Comparison of ENCODE assay signal across 7 cellular contexts in the genomic region with DNA sequence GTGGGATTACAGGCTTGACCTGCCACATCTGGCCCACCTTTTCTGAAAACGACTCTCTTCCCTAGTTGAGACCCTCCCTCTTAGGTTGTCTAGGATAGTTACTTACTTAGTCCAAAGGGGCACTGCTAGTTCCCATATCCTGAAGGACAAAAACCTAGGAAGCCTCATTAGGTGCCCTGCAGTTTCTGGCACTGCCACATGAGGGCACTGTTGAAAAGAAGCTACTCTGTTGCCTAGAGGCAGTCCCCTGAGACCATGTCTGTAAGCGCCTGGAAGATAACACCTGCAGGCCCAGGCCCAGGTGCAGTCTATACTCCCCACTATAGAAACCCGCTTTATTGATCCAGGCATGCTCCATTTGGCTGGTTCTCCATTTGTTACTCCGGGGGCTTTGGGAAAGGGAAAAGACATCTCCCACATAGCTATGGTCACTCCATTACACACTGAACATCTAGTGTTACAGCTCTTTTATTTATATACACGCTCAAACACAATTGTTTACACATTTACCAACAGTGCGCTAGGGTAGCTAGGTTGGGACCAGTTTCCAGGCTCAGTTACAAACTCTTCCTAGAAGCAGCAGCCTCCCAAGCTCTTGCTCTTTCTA.
DNase-seq lines count a peak whose midpoint lies in the region; ATAC-seq and TF ChIP-seq lines count a peak whose summit lies in the region.

No MANE protein-coding gene starts in this region.

- no peaks in the 10 kb centered on the region for H3K9me2 ChIP-seq in Karpas-422 (replicated peaks; ENCODE audit: insufficient read depth, low read length)

- H3K4me1 ChIP-seq in Karpas-422 (ENCODE audit: low read length) = 0 out of 2 replicates have a peak, but pooled peaks cover 5% of the 10 kb centered on the region
- peaks cover 31% of the 10 kb centered on the region for H3K4me1 ChIP-seq in left ventricle myocardium inferior
- no peaks in the 10 kb centered on the region for H3K4me1 ChIP-seq in uterus

- ATAC-seq in HG02759 (IDR thresholded peaks at IDR 0.05; ENCODE audit: unreplicated experiment) = no peak
- ATAC-seq in GM18858 (IDR thresholded peaks at IDR 0.05; ENCODE audit: unreplicated experiment) = no peak

- no peaks in the 10 kb centered on the region for H4K20me1 ChIP-seq in Karpas-422 (ENCODE audit: insufficient read depth, low read depth, low read length)

- no peaks in the 10 kb centered on the region for H3K9me3 ChIP-seq in Karpas-422 (ENCODE audit: low read length)
- no peaks in the 10 kb centered on the region for H3K9me3 ChIP-seq in left ventricle myocardium inferior (replicated peaks)
- H3K9me3 ChIP-seq in uterus = no peaks in the 10 kb centered on the region

- H3K36me3 ChIP-seq in Karpas-422 (ENCODE audit: insufficient read depth, low read length) (no peaks in the 10 kb centered on the region), left ventricle myocardium inferior (no peaks in the 10 kb centered on the region), uterus (no peaks in the 10 kb centered on the region)

- no peaks in the 10 kb centered on the region for H3K79me2 ChIP-seq in Karpas-422 (ENCODE audit: low read length)

- no peaks in the 10 kb centered on the region for H3K27me3 ChIP-seq in Karpas-422 (ENCODE audit: low read length)
- no peaks in the 10 kb centered on the region for H3K27me3 ChIP-seq in left ventricle myocardium inferior (ENCODE audit: low read depth)
- H3K27me3 ChIP-seq in uterus = no peaks in the 10 kb centered on the region

- no peak for TF ChIP-seq POLR2A in uterus (IDR thresholded peaks at IDR 0.05)

- H2AFZ ChIP-seq in Karpas-422 (ENCODE audit: low read length) = no peak overlapping the region

- DNase-seq in ELF-1 (ENCODE audit: low read depth, low spot score) = peak; percentile 84
- peak; percentile 88 for DNase-seq in Karpas-422
- DNase-seq in left ventricle myocardium inferior = peak; percentile 58
- no peak for DNase-seq in uterus

- TF ChIP-seq CTCF in VCaP (conservative IDR thresholded peaks at IDR 0.05) = peak; percentile 80
- peak; percentile 75 for TF ChIP-seq CTCF in left ventricle myocardium inferior (IDR thresholded peaks at IDR 0.05; ENCODE audit: borderline replicate concordance)
- peak; percentile 15 to 33 (median 27) for TF ChIP-seq CTCF in uterus (IDR thresholded peaks at IDR 0.05)

- H3K27ac ChIP-seq in Karpas-422 (ENCODE audit: low read length) = no peak overlapping the region
- no peak overlapping the region for H3K27ac ChIP-seq in VCaP
- H3K27ac ChIP-seq in left ventricle myocardium inferior (replicated peaks) = peak overlapping the region; percentile 87
- no peak overlapping the region for H3K27ac ChIP-seq in uterus

- H3K9ac ChIP-seq in Karpas-422 (ENCODE audit: low read length) = no peak overlapping the region

- intact Hi-C loops in left ventricle myocardium inferior (cut with micrococcal nuclease) (no loop called here), uterus (cut with DNase I; ENCODE audit: low total_unique reads) (no loop called here)

- H3K4me3 ChIP-seq in Karpas-422 (ENCODE audit: low read length) (no peak overlapping the region), left ventricle myocardium inferior (no peak overlapping the region), uterus (no peak overlapping the region)

- H3K4me2 ChIP-seq in Karpas-422 (ENCODE audit: low read depth, low read length, poor library complexity, severe bottlenecking) = no peak overlapping the region

Comparison
In these comparisons a context has a peak if more than half of its experiments do, and no peak if none do; other contexts are left out.
1. DNase-seq: peak in ELF-1 (single experiment), Karpas-422 (single experiment) and left ventricle myocardium inferior (single experiment); none in uterus (0 of 2).
2. CTCF ChIP-seq: peak in every context shown above with its lines; median percentile 80 in VCaP; 75 in left ventricle myocardium inferior; 27 in uterus.